In the genomic region with DNA sequence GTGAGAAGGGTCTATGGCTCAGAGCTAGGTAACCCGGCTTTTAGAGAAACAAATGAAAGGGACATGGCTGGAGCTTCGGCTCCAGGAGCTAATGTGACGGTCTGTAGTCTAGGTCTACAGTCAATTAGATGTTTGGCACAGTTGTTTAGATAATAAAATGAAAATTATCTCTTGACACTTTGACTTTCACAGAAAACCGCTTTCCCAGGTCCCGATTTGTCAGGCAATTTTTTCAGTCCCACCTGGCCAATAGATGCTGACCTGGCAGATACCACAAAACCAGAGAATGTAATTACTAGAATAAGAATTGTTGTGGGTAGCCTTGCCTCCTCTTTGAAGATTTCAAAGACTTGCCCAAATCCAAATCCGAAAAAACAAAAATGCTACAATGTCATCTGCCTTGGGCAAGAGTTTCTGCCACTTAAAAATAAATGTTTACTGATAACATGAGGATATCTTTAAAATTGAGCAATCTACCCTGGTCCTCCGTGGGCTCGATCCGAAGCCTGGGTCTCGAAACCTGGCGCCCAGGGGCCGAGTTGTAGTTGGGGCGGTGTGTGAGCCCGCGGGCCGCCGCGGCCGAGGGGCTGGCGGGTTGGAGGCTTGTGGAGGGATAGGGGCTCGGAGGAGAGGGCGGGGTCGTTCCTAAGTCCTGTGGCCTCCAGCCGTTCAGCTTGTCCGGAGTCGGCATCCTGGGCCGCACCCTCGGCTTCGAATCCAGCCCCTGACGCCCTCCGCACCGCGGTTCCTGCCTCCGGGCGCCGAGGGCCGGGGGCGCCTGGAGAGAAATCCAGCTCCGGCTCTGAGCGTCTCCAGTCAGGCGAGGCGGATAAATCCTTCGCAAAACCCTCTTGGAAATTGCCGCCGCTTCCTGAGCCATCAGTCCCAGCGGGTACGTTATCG, we compare ENCODE assay signal across 10 cellular contexts. TPM values are rescaled to one million over a fixed set of nuclear protein-coding genes. Genes with fewer than 3 reads are reported as not detected.
DNase-seq lines count a peak whose midpoint lies in the region; ATAC-seq, FAIRE-seq and TF ChIP-seq lines count a peak whose summit lies in the region.
"Had no signal": no experiment of that assay in that cellular context is flagged by ENCODE, and none has a peak within 500 bp of the region (broad histone marks: within the 10 kb centered on the region; RNA-seq: fewer than 3 reads in every experiment).

No MANE protein-coding gene starts in this region.

- peaks cover 29% of the 10 kb centered on the region for H3K4me1 ChIP-seq in keratinocyte (ENCODE audit: control insufficient read depth, extremely low read depth, insufficient read depth, low read length)
- H3K4me1 ChIP-seq in subcutaneous abdominal adipose tissue (ENCODE audit: control insufficient read depth in 5 of 5, insufficient read depth in 5 of 5, low read length in 5 of 5) = peaks cover 0 to 66% (median 59%) of the 10 kb centered on the region in 5 donors

- dilution Hi-C loops in keratinocyte (cut with MboI; ENCODE audit: extremely low pct_ligation_motif_present, low sequenced_read_pairs) = no loop called here

- no peaks in the 10 kb centered on the region for H3K36me3 Mint-ChIP-seq in activated naive CD8-positive, alpha-beta T cell
- H3K36me3 Mint-ChIP-seq in activated naive CD8-positive, alpha-beta T cell treated with anti-CD3 and anti-CD28 coated beads, Interleukin-2, amount 50 U/mL, for 24 hours (ENCODE audit: low read depth) = no peaks in the 10 kb centered on the region
- H3K36me3 Mint-ChIP-seq in activated T-helper 2 cell treated with anti-CD3 and anti-CD28 coated beads, Interferon-gamma antibody, Interleukin-2, Interleukin-4, amounts not matched to agents 10 μg/mL and 5 μg/mL and 100 μg/mL, durations not matched to agents 14 hours and 24 hours and 36 hours (ENCODE audit: low read depth) = no peaks in the 10 kb centered on the region

- H3K4me2 ChIP-seq in keratinocyte (ENCODE audit: control insufficient read depth, extremely low read depth, insufficient read depth, low read depth, low read length) = peak overlapping the region; percentile 54

- intact Hi-C loops in activated T-helper 2 cell treated with anti-CD3 and anti-CD28 coated beads, Interferon-gamma antibody, Interleukin-2, Interleukin-4, amounts not matched to agents 10 μg/mL and 5 μg/mL and 100 μg/mL, durations not matched to agents 14 hours and 24 hours and 36 hours (cut with micrococcal nuclease) = loop anchor here (5.0 to 10.0 kb wide), 2 partner anchors 57 to 375 kb away; a partner anchor contains a TSS

- H3K9me3 ChIP-seq in keratinocyte (ENCODE audit: control insufficient read depth, low read depth, low read length) (no peaks in the 10 kb centered on the region), subcutaneous abdominal adipose tissue (ENCODE audit: control insufficient read depth in 5 of 5, low read length in 5 of 5) (no peaks in the 10 kb centered on the region)

- peaks cover 95% of the 10 kb centered on the region for H3K27me3 ChIP-seq in keratinocyte (ENCODE audit: control insufficient read depth, extremely low read depth, insufficient read depth, low read length)
- peaks cover 75 to 92% (median 90%) of the 10 kb centered on the region in 5 donors for H3K27me3 ChIP-seq in subcutaneous abdominal adipose tissue (ENCODE audit: control insufficient read depth in 5 of 5, insufficient read depth in 4 of 5, low read length in 5 of 5)

- H3K79me2 ChIP-seq in keratinocyte (ENCODE audit: control insufficient read depth, insufficient read depth, low read length) = no peaks in the 10 kb centered on the region

- no peaks in the 10 kb centered on the region for H3K9me1 ChIP-seq in keratinocyte (ENCODE audit: control insufficient read depth, extremely low read depth, insufficient read depth, low read length)

- no peak for TF ChIP-seq CTCF in WI38 (IDR thresholded peaks at IDR 0.05; ENCODE audit: low read depth, low read length)
- no peak for TF ChIP-seq CTCF in keratinocyte (optimal IDR thresholded peaks at IDR 0.05 in 1 of 3, IDR thresholded peaks at IDR 0.05 in 1 of 3, conservative IDR thresholded peaks at IDR 0.05 in 1 of 3; ENCODE audit: extremely low read depth in 1 of 3, insufficient read depth in 2 of 3, low read length in 3 of 3)

- FAIRE-seq in keratinocyte (lab: Jason Lieb, UNC) (no peak), H54 (lab: Jason Lieb, UNC) (no peak)

- no peak for TF ChIP-seq POLR2A in H54 (IDR thresholded peaks at IDR 0.05; ENCODE audit: low read depth, low read length)

- no peak overlapping the region for H3K9ac ChIP-seq in keratinocyte (ENCODE audit: control insufficient read depth, extremely low read depth, insufficient read depth, low read length)
- no peak overlapping the region for H3K9ac ChIP-seq in subcutaneous abdominal adipose tissue (ENCODE audit: low read length in 5 of 5)

- H4K20me1 ChIP-seq in keratinocyte (ENCODE audit: control insufficient read depth, extremely low read depth, insufficient read depth, low read length) = peaks cover 20% of the 10 kb centered on the region

- H3K27ac ChIP-seq in keratinocyte (ENCODE audit: control insufficient read depth, insufficient read depth, low read length) (no peak overlapping the region), subcutaneous abdominal adipose tissue (ENCODE audit: low read depth, low read length) (no peak overlapping the region)

- H3K36me3 ChIP-seq in keratinocyte (ENCODE audit: control insufficient read depth in 2 of 2, extremely low read depth in 1 of 2, insufficient read depth in 2 of 2, low read length in 2 of 2) (no peaks in the 10 kb centered on the region), subcutaneous abdominal adipose tissue (ENCODE audit: control insufficient read depth in 5 of 5, insufficient read depth in 5 of 5, low read length in 5 of 5) (no peaks in the 10 kb centered on the region)

- H3K4me3 ChIP-seq in WI38 (ENCODE audit: low read depth, low read length) (peak overlapping the region; percentile 32; the same call in 1 of the 2 replicates), keratinocyte (ENCODE audit: control insufficient read depth in 2 of 3, extremely low read depth in 1 of 3, insufficient read depth in 2 of 3, low read depth in 1 of 3, low read length in 3 of 3) (peak overlapping the region in 1 of 3 experiments; percentile 33), subcutaneous abdominal adipose tissue (ENCODE audit: low read depth in 1 of 5, low read length in 5 of 5) (peak overlapping the region; percentile 40 to 55 (median 53))

- no peaks in the 10 kb centered on the region for H3K9me3 Mint-ChIP-seq in activated naive CD8-positive, alpha-beta T cell (ENCODE audit: low read depth)
- no peaks in the 10 kb centered on the region for H3K9me3 Mint-ChIP-seq in activated naive CD8-positive, alpha-beta T cell treated with anti-CD3 and anti-CD28 coated beads, Interleukin-2, amount 50 U/mL, for 24 hours
- H3K9me3 Mint-ChIP-seq in activated T-helper 2 cell treated with anti-CD3 and anti-CD28 coated beads, Interferon-gamma antibody, Interleukin-2, Interleukin-4, amounts not matched to agents 10 μg/mL and 5 μg/mL and 100 μg/mL, durations not matched to agents 14 hours and 24 hours and 36 hours = no peaks in the 10 kb centered on the region
- H3K9me3 Mint-ChIP-seq: T-helper 2 cell treated with Interferon-gamma antibody and Interleukin-4, amounts not matched to agents 5 μg/mL and 100 μg/mL, for 36 hours had no signal

- H3K4me3 Mint-ChIP-seq in activated naive CD8-positive, alpha-beta T cell = peak overlapping the region; percentile 22
- no peak overlapping the region for H3K4me3 Mint-ChIP-seq in activated naive CD8-positive, alpha-beta T cell treated with anti-CD3 and anti-CD28 coated beads, Interleukin-2, amount 50 U/mL, for 24 hours
- H3K4me3 Mint-ChIP-seq in activated T-helper 2 cell treated with anti-CD3 and anti-CD28 coated beads, Interferon-gamma antibody, Interleukin-2, Interleukin-4, amounts not matched to agents 10 μg/mL and 5 μg/mL and 100 μg/mL, durations not matched to agents 14 hours and 24 hours and 36 hours (ENCODE audit: low read depth) = no peak overlapping the region

- DNase-seq in activated naive CD8-positive, alpha-beta T cell treated with anti-CD3 and anti-CD28 coated beads, Interleukin-2, amount 50 U/mL, for 24 hours = no peak
- DNase-seq in keratinocyte (ENCODE audit: low read depth, low spot score) (no peak), H54 (ENCODE audit: insufficient read length, low spot score) (no peak)
- no peak for DNase-seq in activated T-helper 2 cell treated with anti-CD3 and anti-CD28 coated beads, Interferon-gamma antibody, Interleukin-2, Interleukin-4, amounts not matched to agents 10 μg/mL and 5 μg/mL and 100 μg/mL, durations not matched to agents 14 hours and 24 hours and 36 hours (ENCODE audit: low spot score)
- DNase-seq: NCI-H2029 had no signal

- H3K27ac Mint-ChIP-seq in activated naive CD8-positive, alpha-beta T cell = no peak overlapping the region
- H3K27ac Mint-ChIP-seq in activated naive CD8-positive, alpha-beta T cell treated with anti-CD3 and anti-CD28 coated beads, Interleukin-2, amount 50 U/mL, for 24 hours = no peak overlapping the region
- H3K27ac Mint-ChIP-seq in activated T-helper 2 cell treated with anti-CD3 and anti-CD28 coated beads, Interferon-gamma antibody, Interleukin-2, Interleukin-4, amounts not matched to agents 10 μg/mL and 5 μg/mL and 100 μg/mL, durations not matched to agents 14 hours and 24 hours and 36 hours = no peak overlapping the region
- H3K27ac Mint-ChIP-seq: T-helper 2 cell treated with Interferon-gamma antibody and Interleukin-4, amounts not matched to agents 5 μg/mL and 100 μg/mL, for 36 hours had no signal

- ATAC-seq in activated naive CD8-positive, alpha-beta T cell treated with anti-CD3 and anti-CD28 coated beads, Interleukin-2, amount 50 U/mL, for 24 hours = no peak
- no peak for ATAC-seq in HG03280 (IDR thresholded peaks at IDR 0.05; ENCODE audit: unreplicated experiment)

- peaks cover 35% of the 10 kb centered on the region for H3K4me1 Mint-ChIP-seq in activated naive CD8-positive, alpha-beta T cell (ENCODE audit: low read depth)
- peaks cover 35% of the 10 kb centered on the region for H3K4me1 Mint-ChIP-seq in activated naive CD8-positive, alpha-beta T cell treated with anti-CD3 and anti-CD28 coated beads, Interleukin-2, amount 50 U/mL, for 24 hours
- H3K4me1 Mint-ChIP-seq in activated T-helper 2 cell treated with anti-CD3 and anti-CD28 coated beads, Interferon-gamma antibody, Interleukin-2, Interleukin-4, amounts not matched to agents 10 μg/mL and 5 μg/mL and 100 μg/mL, durations not matched to agents 14 hours and 24 hours and 36 hours (ENCODE audit: low read depth) = peaks cover 8% of the 10 kb centered on the region

- no peak overlapping the region for H2AFZ ChIP-seq in keratinocyte (ENCODE audit: control insufficient read depth, low read length)

- peaks cover 44% of the 10 kb centered on the region for H3K27me3 Mint-ChIP-seq in activated naive CD8-positive, alpha-beta T cell
- H3K27me3 Mint-ChIP-seq in activated naive CD8-positive, alpha-beta T cell treated with anti-CD3 and anti-CD28 coated beads, Interleukin-2, amount 50 U/mL, for 24 hours = peaks cover 75% of the 10 kb centered on the region
- H3K27me3 Mint-ChIP-seq in activated T-helper 2 cell treated with anti-CD3 and anti-CD28 coated beads, Interferon-gamma antibody, Interleukin-2, Interleukin-4, amounts not matched to agents 10 μg/mL and 5 μg/mL and 100 μg/mL, durations not matched to agents 14 hours and 24 hours and 36 hours (ENCODE audit: low read depth) = peaks cover 67% of the 10 kb centered on the region

RNA-seq across cellular contexts. Expression of a gene that starts 2.3 kb away (rescaled TPM):
- not detected in 3 replicates for polyA plus RNA-seq in keratinocyte
- not detected for polyA plus RNA-seq in keratinocyte (2011; ENCODE audit: low read depth)
- polyA plus RNA-seq in keratinocyte (2011; cell fraction: cytosol; rRNA removed) = not detected in 2 replicates
- not detected in 2 replicates for polyA plus RNA-seq in keratinocyte (2011; cell fraction: nucleus; rRNA removed)
- 0.06 TPM in 1 of 2 replicates, not detected in the other for polyA plus RNA-seq in keratinocyte (2012; ENCODE audit: low replicate concordance)
- polyA minus RNA-seq in keratinocyte = not detected in 3 replicates
- polyA minus RNA-seq in keratinocyte (2011; cell fraction: cytosol; rRNA and poly(A)+ RNA removed) = not detected
- not detected in 2 replicates for polyA minus RNA-seq in keratinocyte (2011; cell fraction: nucleus; rRNA and poly(A)+ RNA removed)
- total RNA-seq in activated T-helper 2 cell treated with anti-CD3 and anti-CD28 coated beads, Interferon-gamma antibody, Interleukin-2, Interleukin-4, amounts not matched to agents 10 μg/mL and 5 μg/mL and 100 μg/mL, durations not matched to agents 14 hours and 24 hours and 36 hours = not detected in 2 replicates

RNA-seq across cellular contexts. Expression of a gene that starts 32.5 kb away (rescaled TPM):
- 25.1 to 33.9 TPM (median 26.0 TPM) in 3 replicates for polyA plus RNA-seq in keratinocyte
- polyA plus RNA-seq in keratinocyte (2011; ENCODE audit: low read depth) = 9.1 TPM
- 27.6 and 36.6 TPM in 2 replicates for polyA plus RNA-seq in keratinocyte (2011; cell fraction: cytosol; rRNA removed)
- polyA plus RNA-seq in keratinocyte (2011; cell fraction: nucleus; rRNA removed) = 16.2 and 16.4 TPM in 2 replicates
- 18.2 and 37.1 TPM in 2 replicates for polyA plus RNA-seq in keratinocyte (2012; ENCODE audit: low replicate concordance)
- 11.7 to 13.8 TPM (median 12.2 TPM) in 3 replicates for polyA minus RNA-seq in keratinocyte
- 16.5 TPM for polyA minus RNA-seq in keratinocyte (2011; cell fraction: cytosol; rRNA and poly(A)+ RNA removed)
- polyA minus RNA-seq in keratinocyte (2011; cell fraction: nucleus; rRNA and poly(A)+ RNA removed) = 4.0 and 4.5 TPM in 2 replicates
- total RNA-seq in activated T-helper 2 cell treated with anti-CD3 and anti-CD28 coated beads, Interferon-gamma antibody, Interleukin-2, Interleukin-4, amounts not matched to agents 10 μg/mL and 5 μg/mL and 100 μg/mL, durations not matched to agents 14 hours and 24 hours and 36 hours = 9.5 and 9.9 TPM in 2 replicates
